Comparison of ENCODE assay signal across 12 cellular contexts in genomic region chr6:112503210-112503609, GRCh38.
DNase-seq lines count a peak whose midpoint lies in the region; ATAC-seq and TF ChIP-seq lines count a peak whose summit lies in the region.
"Had no signal": no experiment of that assay in that cellular context is flagged by ENCODE, and none has a peak within 500 bp of the region (broad histone marks: within the 10 kb centered on the region; RNA-seq: fewer than 3 reads in every experiment).

No MANE protein-coding gene starts in this region.

- peaks cover 47% of the 10 kb centered on the region for H3K4me1 ChIP-seq in HAP-1
- H3K4me1 ChIP-seq in SJSA1 (replicated peaks) = peaks cover 24% of the 10 kb centered on the region
- no peaks in the 10 kb centered on the region for H3K4me1 ChIP-seq in CD8-positive, alpha-beta memory T cell (ENCODE audit: insufficient read depth, low read length)
- no peaks in the 10 kb centered on the region for H3K4me1 ChIP-seq in Peyer's patch

- H3K27me3 ChIP-seq in HAP-1 (ENCODE audit: low read depth) = no peaks in the 10 kb centered on the region
- H3K27me3 ChIP-seq in SJSA1 (replicated peaks) = no peaks in the 10 kb centered on the region
- no peaks in the 10 kb centered on the region for H3K27me3 ChIP-seq in CD8-positive, alpha-beta memory T cell (ENCODE audit: insufficient read depth, low read length, poor library complexity, severe bottlenecking)
- H3K27me3 ChIP-seq in Peyer's patch = no peaks in the 10 kb centered on the region
- H3K27me3 ChIP-seq: stomach had no signal

- H3K4me3 Mint-ChIP-seq in glutamatergic neuron (ENCODE audit: unreplicated experiment) (peak overlapping the region; percentile 78), progenitor cell of endocrine pancreas (ENCODE audit: low read depth) (no peak overlapping the region)
- no peak overlapping the region for H3K4me3 Mint-ChIP-seq in CD8-positive, alpha-beta memory T cell
- H3K4me3 Mint-ChIP-seq in natural killer cell treated with Interleukin-12 subunit alpha and Interleukin-12 subunit beta and Interleukin-15 and Interleukin-18, amount 100 ng/mL, for 72 hours = no peak overlapping the region
- H3K4me3 Mint-ChIP-seq: CD4-positive, CD25-positive, alpha-beta regulatory T cell had no signal

- H3K9me3 ChIP-seq in HAP-1 (no peaks in the 10 kb centered on the region), SJSA1 (replicated peaks) (no peaks in the 10 kb centered on the region), Peyer's patch (no peaks in the 10 kb centered on the region)
- H3K9me3 ChIP-seq in CD8-positive, alpha-beta memory T cell (ENCODE audit: low read length) = no peaks in the 10 kb centered on the region
- H3K9me3 ChIP-seq: stomach had no signal

- CTCF ChIA-PET in CD8-positive, alpha-beta memory T cell (lab: Charles Lee) = no interaction called here

- DNase-seq in HAP-1 (ENCODE audit: low spot score in 2 of 2) = peak; percentile 71 to 92
- DNase-seq in SJSA1 (ENCODE audit: low read depth in 1 of 2, low spot score in 2 of 2) = peak in 1 of 2 experiments; percentile 48
- peak; percentile 16 for DNase-seq in glutamatergic neuron
- DNase-seq in progenitor cell of endocrine pancreas (ENCODE audit: low spot score, unreplicated experiment) = no peak
- DNase-seq in CD8-positive, alpha-beta memory T cell = no peak
- DNase-seq in natural killer cell treated with Interleukin-12 subunit alpha and Interleukin-12 subunit beta and Interleukin-15 and Interleukin-18, amount 100 ng/mL, for 72 hours (ENCODE audit: low spot score) = no peak
- no peak for DNase-seq in Peyer's patch
- DNase-seq: activated naive CD4-positive, alpha-beta T cell treated with Interleukin-2 at 50 U/mL for 16 hours; CD4-positive, CD25-positive, alpha-beta regulatory T cell; stimulated activated CD4-positive, alpha-beta T cell treated with anti-CD3 and anti-CD28 coated beads, Interleukin-4, amount 100 ng/mL, for 4 hours; stomach had no signal

- H3K4me3 ChIP-seq in HAP-1 (no peak overlapping the region), SJSA1 (no peak overlapping the region), Peyer's patch (no peak overlapping the region)
- H3K4me3 ChIP-seq in CD8-positive, alpha-beta memory T cell (ENCODE audit: low read length) = no peak overlapping the region
- H3K4me3 ChIP-seq: stomach had no signal

- H3K27ac ChIP-seq in SJSA1 (peak overlapping the region; percentile 82), Peyer's patch (no peak overlapping the region)
- no peak overlapping the region for H3K27ac ChIP-seq in CD8-positive, alpha-beta memory T cell (ENCODE audit: low read depth, low read length)
- H3K27ac ChIP-seq: stomach had no signal

- peaks cover 43% of the 10 kb centered on the region for H3K4me1 Mint-ChIP-seq in glutamatergic neuron (ENCODE audit: low read depth, unreplicated experiment)
- H3K4me1 Mint-ChIP-seq in progenitor cell of endocrine pancreas (ENCODE audit: low read depth) = peaks cover 33% of the 10 kb centered on the region
- no peaks in the 10 kb centered on the region for H3K4me1 Mint-ChIP-seq in CD8-positive, alpha-beta memory T cell
- no peaks in the 10 kb centered on the region for H3K4me1 Mint-ChIP-seq in natural killer cell treated with Interleukin-12 subunit alpha and Interleukin-12 subunit beta and Interleukin-15 and Interleukin-18, amount 100 ng/mL, for 72 hours (ENCODE audit: low read depth in 2 of 2)
- H3K4me1 Mint-ChIP-seq: CD4-positive, CD25-positive, alpha-beta regulatory T cell had no signal

- POLR2A ChIA-PET in CD8-positive, alpha-beta memory T cell (lab: Charles Lee) = no interaction called here

- no peak for TF ChIP-seq POLR2A in Peyer's patch (IDR thresholded peaks at IDR 0.05)

- H3K36me3 Mint-ChIP-seq in glutamatergic neuron (ENCODE audit: unreplicated experiment) = no peaks in the 10 kb centered on the region
- no peaks in the 10 kb centered on the region for H3K36me3 Mint-ChIP-seq in progenitor cell of endocrine pancreas (ENCODE audit: insufficient read depth)
- H3K36me3 Mint-ChIP-seq in CD8-positive, alpha-beta memory T cell = no peaks in the 10 kb centered on the region
- H3K36me3 Mint-ChIP-seq in natural killer cell treated with Interleukin-12 subunit alpha and Interleukin-12 subunit beta and Interleukin-15 and Interleukin-18, amount 100 ng/mL, for 72 hours = no peaks in the 10 kb centered on the region
- H3K36me3 Mint-ChIP-seq: CD4-positive, CD25-positive, alpha-beta regulatory T cell had no signal

- H3K36me3 ChIP-seq in HAP-1 (replicated peaks) = no peaks in the 10 kb centered on the region
- no peaks in the 10 kb centered on the region for H3K36me3 ChIP-seq in SJSA1
- H3K36me3 ChIP-seq in CD8-positive, alpha-beta memory T cell (ENCODE audit: insufficient read depth, low read length) = no peaks in the 10 kb centered on the region
- H3K36me3 ChIP-seq in Peyer's patch = no peaks in the 10 kb centered on the region
- H3K36me3 ChIP-seq: stomach had no signal

- H3K27ac Mint-ChIP-seq in glutamatergic neuron (ENCODE audit: unreplicated experiment) (peak overlapping the region; percentile 96), progenitor cell of endocrine pancreas (peak overlapping the region; percentile 97)
- H3K27ac Mint-ChIP-seq in CD8-positive, alpha-beta memory T cell = no peak overlapping the region
- H3K27ac Mint-ChIP-seq in natural killer cell treated with Interleukin-12 subunit alpha and Interleukin-12 subunit beta and Interleukin-15 and Interleukin-18, amount 100 ng/mL, for 72 hours = no peak overlapping the region
- H3K27ac Mint-ChIP-seq: CD4-positive, CD25-positive, alpha-beta regulatory T cell had no signal

- in situ Hi-C loops in HAP-1 (cut with MboI; ENCODE audit: low sequenced_read_pairs) = no loop called here

- H3K27me3 Mint-ChIP-seq in glutamatergic neuron (ENCODE audit: unreplicated experiment) (no peaks in the 10 kb centered on the region), progenitor cell of endocrine pancreas (no peaks in the 10 kb centered on the region)
- no peaks in the 10 kb centered on the region for H3K27me3 Mint-ChIP-seq in CD8-positive, alpha-beta memory T cell
- H3K27me3 Mint-ChIP-seq in natural killer cell treated with Interleukin-12 subunit alpha and Interleukin-12 subunit beta and Interleukin-15 and Interleukin-18, amount 100 ng/mL, for 72 hours = peaks cover 0 to 3% of the 10 kb centered on the region in 2 donors

- TF ChIP-seq CTCF in glutamatergic neuron (IDR thresholded peaks at IDR 0.05; ENCODE audit: partially characterized antibody, unreplicated experiment) (no peak), progenitor cell of endocrine pancreas (IDR thresholded peaks at IDR 0.05; ENCODE audit: unreplicated experiment) (no peak), Peyer's patch (IDR thresholded peaks at IDR 0.05) (no peak)

- ATAC-seq in GM21447 (IDR thresholded peaks at IDR 0.05; ENCODE audit: unreplicated experiment) = no peak
- ATAC-seq in natural killer cell treated with Interleukin-12 subunit alpha and Interleukin-12 subunit beta and Interleukin-15 and Interleukin-18, amount 100 ng/mL, for 72 hours = no peak

- H3K9me3 Mint-ChIP-seq in glutamatergic neuron (ENCODE audit: unreplicated experiment) = peaks cover 3% of the 10 kb centered on the region
- H3K9me3 Mint-ChIP-seq in progenitor cell of endocrine pancreas (ENCODE audit: low read depth) = peaks cover 13% of the 10 kb centered on the region
- H3K9me3 Mint-ChIP-seq in CD8-positive, alpha-beta memory T cell = peaks cover 0 to 5% (median 0%) of the 10 kb centered on the region in 5 donors
- H3K9me3 Mint-ChIP-seq in natural killer cell treated with Interleukin-12 subunit alpha and Interleukin-12 subunit beta and Interleukin-15 and Interleukin-18, amount 100 ng/mL, for 72 hours = no peaks in the 10 kb centered on the region

Comparison
In these comparisons a context has a peak if more than half of its experiments do, and no peak if none do; other contexts are left out.
1. DNase-seq: peak in HAP-1 (2 of 2) and glutamatergic neuron (single experiment); none in progenitor cell of endocrine pancreas (single experiment), CD8-positive, alpha-beta memory T cell (0 of 5), natural killer cell treated with Interleukin-12 subunit alpha and Interleukin-12 subunit beta and Interleukin-15 and Interleukin-18, amount 100 ng/mL, for 72 hours (single experiment) and Peyer's patch (0 of 3).
2. H3K27ac Mint-ChIP-seq: peak in glutamatergic neuron (single experiment) and progenitor cell of endocrine pancreas (single experiment); none in CD8-positive, alpha-beta memory T cell (0 of 8) and natural killer cell treated with Interleukin-12 subunit alpha and Interleukin-12 subunit beta and Interleukin-15 and Interleukin-18, amount 100 ng/mL, for 72 hours (0 of 2).